ENCODE assay signal across 2 cellular contexts in genomic region chr3:43013256-43013655, GRCh38.
TF ChIP-seq lines count a peak whose summit lies in the region.

No MANE protein-coding gene starts in this region.

TF ChIP-seq in H1, 55 proteins besides CTCF, POLR2A, EP300 and RAD21:
- TF ChIP-seq YY1 (IDR thresholded peaks at IDR 0.05; ENCODE audit: low read depth, low read length) (no peak), ATF2 (IDR thresholded peaks at IDR 0.05; ENCODE audit: low read length) (no peak), SP1 (IDR thresholded peaks at IDR 0.05; ENCODE audit: low read depth, low read length) (no peak), KDM4A (IDR thresholded peaks at IDR 0.05; ENCODE audit: low read depth, low read length, severe bottlenecking) (no peak), HDAC2 (IDR thresholded peaks at IDR 0.05; ENCODE audit: borderline replicate concordance in 1 of 2, low read depth in 2 of 2, low read length in 2 of 2) (no peak), POU5F1 (IDR thresholded peaks at IDR 0.05; ENCODE audit: low read depth, low read length) (no peak), USF2 (IDR thresholded peaks at IDR 0.05; ENCODE audit: low read length) (no peak), RNF2 (IDR thresholded peaks at IDR 0.05; ENCODE audit: borderline replicate concordance, low read depth, low read length, missing control alignments, poor library complexity, severe bottlenecking) (no peak), CBX5 (IDR thresholded peaks at IDR 0.05; ENCODE audit: low read depth, low read length) (no peak), SP4 (IDR thresholded peaks at IDR 0.05; ENCODE audit: low read length) (no peak)

TF ChIP-seq in SK-N-SH treated with all-trans-retinoic acid at 6 μM for 48 hours, 23 proteins besides CTCF, POLR2A, EP300 and RAD21:
- TF ChIP-seq ZNF8 (CRISPR knock-in tag; IDR thresholded peaks at IDR 0.05) (no peak), BACH2 (CRISPR knock-in tag; IDR thresholded peaks at IDR 0.05; ENCODE audit: borderline replicate concordance) (no peak), ZNF70 (CRISPR knock-in tag; IDR thresholded peaks at IDR 0.05) (no peak), ZFP30 (CRISPR knock-in tag; IDR thresholded peaks at IDR 0.05) (no peak)
